Comparison of ENCODE assay signal across 9 cellular contexts in the genomic region with DNA sequence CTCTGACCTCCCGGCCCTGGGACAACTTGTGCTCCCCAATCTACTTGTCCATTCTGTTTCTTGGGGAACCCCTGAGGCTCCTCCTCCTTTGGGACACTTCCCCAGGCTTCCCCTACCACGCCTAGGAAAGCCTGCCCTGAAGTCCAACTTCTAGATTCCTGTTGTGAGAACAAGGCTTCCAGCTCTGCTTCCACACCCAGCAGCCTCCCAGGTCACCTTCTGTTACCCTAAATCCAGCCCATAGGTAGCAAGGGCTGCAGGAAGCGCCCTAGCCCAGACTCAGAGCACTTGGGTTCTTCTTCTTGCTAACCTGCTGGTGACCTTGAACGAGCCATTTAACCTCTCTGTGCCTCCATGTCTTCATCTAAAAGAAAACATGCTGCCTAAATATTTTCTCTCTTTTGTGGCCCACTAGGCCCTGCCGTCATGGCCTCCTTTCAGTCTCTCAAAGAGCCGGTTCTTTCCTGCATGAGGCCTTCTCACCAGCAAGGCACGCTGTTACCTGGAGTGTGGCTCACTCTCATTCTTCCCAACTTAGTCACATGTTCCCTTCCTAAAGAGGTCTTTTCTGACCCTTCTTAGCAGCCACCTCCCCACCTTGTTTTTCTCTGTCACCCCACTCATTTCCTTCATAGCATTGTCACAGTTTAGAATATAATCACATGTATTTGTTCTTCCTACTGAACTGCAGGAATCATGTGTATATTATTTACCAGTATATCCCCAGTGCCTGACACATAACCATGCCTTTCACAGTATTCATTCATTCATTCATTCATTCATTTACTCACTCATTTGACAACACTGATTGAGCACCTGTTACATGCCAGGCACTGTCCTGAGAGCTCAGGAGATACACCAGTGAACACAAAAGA. TPM values are rescaled to one million over a fixed set of nuclear protein-coding genes. Genes with fewer than 3 reads are reported as not detected.
DNase-seq lines count a peak whose midpoint lies in the region; ATAC-seq and TF ChIP-seq lines count a peak whose summit lies in the region.
"Had no signal": no experiment of that assay in that cellular context is flagged by ENCODE, and none has a peak within 500 bp of the region (broad histone marks: within the 10 kb centered on the region; RNA-seq: fewer than 3 reads in every experiment).

No MANE protein-coding gene starts in this region.

- H3K27ac ChIP-seq in H9 (ENCODE audit: insufficient read length, low read depth, low read length) (no peak overlapping the region), gastroesophageal sphincter (peak overlapping the region; percentile 63 to 98 (median 96)), skin epidermis (peak overlapping the region in 20 of 21 experiments; percentile 88 to 99 (median 96))

- H2BK15ac ChIP-seq in H9 (ENCODE audit: low read depth, low read length) = no peak overlapping the region

- H3K79me2 ChIP-seq in H9 (ENCODE audit: insufficient read depth, low read length) = no peaks in the 10 kb centered on the region

- no peak overlapping the region for H2BK5ac ChIP-seq in H9 (ENCODE audit: insufficient read length, low read length)

- no peak overlapping the region for H2BK12ac ChIP-seq in H9 (ENCODE audit: insufficient read length, low read depth, low read length)

- ATAC-seq in gastroesophageal sphincter = no peak
- no peak for ATAC-seq in GM19452 (IDR thresholded peaks at IDR 0.05; ENCODE audit: unreplicated experiment)

- no peak overlapping the region for H2BK120ac ChIP-seq in H9 (ENCODE audit: low read depth, low read length, poor library complexity, severe bottlenecking)

- H3K4ac ChIP-seq in H9 (ENCODE audit: low read depth, low read length) = no peak overlapping the region

- peaks cover 25% of the 10 kb centered on the region; the same call in 1 of the 2 replicates for H3K27me3 ChIP-seq in H9 (ENCODE audit: insufficient read depth, low read length)
- H3K27me3 ChIP-seq in gastroesophageal sphincter = no peaks in the 10 kb centered on the region

- H3K4me1 ChIP-seq in H9 (ENCODE audit: insufficient read depth, low read length) (peaks cover 8% of the 10 kb centered on the region; the same call in 1 of the 2 replicates), gastroesophageal sphincter (peaks cover 10 to 73% (median 45%) of the 10 kb centered on the region in 3 donors)

- peaks cover 0 to 19% of the 10 kb centered on the region in 2 donors for H3K36me3 ChIP-seq in gastroesophageal sphincter

- H3T11ph ChIP-seq in H9 (ENCODE audit: low read length) = no peak overlapping the region

- H4K20me1 ChIP-seq in H9 (ENCODE audit: control insufficient read depth, insufficient read depth, insufficient read length) = no peaks in the 10 kb centered on the region

- peaks cover 72% of the 10 kb centered on the region for H3K27me3 Mint-ChIP-seq in H9 (ENCODE audit: low read depth)
- H3K27me3 Mint-ChIP-seq in activated CD4-positive, alpha-beta T cell treated with anti-CD3 and anti-CD28 coated beads, Interleukin-2, amount 10 ng/mL, durations not matched to agents 24 days and 14 days = peaks cover 2% of the 10 kb centered on the region

- H4K91ac ChIP-seq in H9 (ENCODE audit: insufficient read length, low read depth, low read length) = no peak overlapping the region

- H2AK5ac ChIP-seq in H9 (ENCODE audit: insufficient read length, low read length) = no peak overlapping the region

- peak overlapping the region; percentile 48 for H3K4me2 ChIP-seq in H9 (ENCODE audit: insufficient read depth, insufficient read length, low read length)

- peaks cover 0 to 6% (median under 1%) of the 10 kb centered on the region in 3 experiments; a peak in 3 of 7 replicates for H3K36me3 Mint-ChIP-seq in H9 (ENCODE audit: insufficient read depth in 1 of 3, low read depth in 3 of 3)
- H3K36me3 Mint-ChIP-seq in activated CD4-positive, alpha-beta T cell treated with anti-CD3 and anti-CD28 coated beads, Interleukin-2, amount 10 ng/mL, durations not matched to agents 24 days and 14 days (ENCODE audit: low read depth) = peaks cover 20% of the 10 kb centered on the region

- no peak for TF ChIP-seq EP300 in gastroesophageal sphincter (IDR thresholded peaks at IDR 0.05)

- H3K9me3 ChIP-seq in H9 (ENCODE audit: control insufficient read depth, low read depth, low read length) (no peaks in the 10 kb centered on the region), gastroesophageal sphincter (no peaks in the 10 kb centered on the region)

- no peak overlapping the region for H3K14ac ChIP-seq in H9 (ENCODE audit: insufficient read depth, low read length)

- H2AFZ ChIP-seq in H9 (ENCODE audit: low read length) = no peak overlapping the region

- no peaks in the 10 kb centered on the region for H3K79me1 ChIP-seq in H9 (ENCODE audit: insufficient read depth, low read depth, low read length, poor library complexity, severe bottlenecking)

- DNase-seq in H9 = no peak
- peak; percentile 74 for DNase-seq in activated CD4-positive, alpha-beta T cell treated with anti-CD3 and anti-CD28 coated beads, Interleukin-2, amount 10 ng/mL, durations not matched to agents 24 days and 14 days
- no peak for DNase-seq in GM19238 (ENCODE audit: insufficient read length, low spot score)
- no peak for DNase-seq in NCI-H1417 treated with DMSO at 0.1 percent for 48 hours (lab: John Stamatoyannopoulos, UW)
- no peak for DNase-seq in NCI-H748 treated with DMSO at 0.1 percent for 48 hours (lab: John Stamatoyannopoulos, UW)

- H3K23ac ChIP-seq in H9 (ENCODE audit: insufficient read length, low read depth, low read length) = no peak overlapping the region

- H3K9me3 Mint-ChIP-seq in H9 = no peaks in the 10 kb centered on the region
- no peaks in the 10 kb centered on the region for H3K9me3 Mint-ChIP-seq in activated CD4-positive, alpha-beta T cell treated with anti-CD3 and anti-CD28 coated beads, Interleukin-2, amount 10 ng/mL, durations not matched to agents 24 days and 14 days

- H3K27ac Mint-ChIP-seq in H9 = peak overlapping the region in 1 of 3 experiments; percentile 50; a peak in 1 of 7 replicates
- H3K27ac Mint-ChIP-seq in activated CD4-positive, alpha-beta T cell treated with anti-CD3 and anti-CD28 coated beads, Interleukin-2, amount 10 ng/mL, durations not matched to agents 24 days and 14 days = peak overlapping the region; percentile 87

- H3K4me3 Mint-ChIP-seq in H9 = peak overlapping the region; percentile 80 to 86
- H3K4me3 Mint-ChIP-seq in activated CD4-positive, alpha-beta T cell treated with anti-CD3 and anti-CD28 coated beads, Interleukin-2, amount 10 ng/mL, durations not matched to agents 24 days and 14 days = peak overlapping the region; percentile 96

- H3K18ac ChIP-seq in H9 (ENCODE audit: insufficient read length, low read depth, low read length) = no peak overlapping the region

- TF ChIP-seq CTCF in H9 (conservative IDR thresholded peaks at IDR 0.05) = no peak
- no peak for TF ChIP-seq CTCF in gastroesophageal sphincter (IDR thresholded peaks at IDR 0.05)

- no peak for TF ChIP-seq POLR2A in gastroesophageal sphincter (IDR thresholded peaks at IDR 0.05)

- H3K4me3 ChIP-seq in gastroesophageal sphincter = peak overlapping the region; percentile 51 to 94
- peak overlapping the region; percentile 55 to 86 (median 77) for H3K4me3 ChIP-seq in skin epidermis

- no peak overlapping the region for H3K56ac ChIP-seq in H9 (ENCODE audit: insufficient read length, low read depth, low read length)

- peaks cover 34 to 44% of the 10 kb centered on the region in 2 experiments for H3K4me1 Mint-ChIP-seq in H9
- H3K4me1 Mint-ChIP-seq in activated CD4-positive, alpha-beta T cell treated with anti-CD3 and anti-CD28 coated beads, Interleukin-2, amount 10 ng/mL, durations not matched to agents 24 days and 14 days = peaks cover 68% of the 10 kb centered on the region

- no CpG with 5 or more reads among the region's 7 CpGs for WGBS in H9 (ENCODE audit: extremely low coverage, insufficient read length, low lambda C conversion rate)
- 27 to 30% methylated on average over 6 of the region's 7 CpGs for WGBS in gastroesophageal sphincter (ENCODE audit: low coverage in 1 of 2), 2 donors

- no peak overlapping the region for H4K8ac ChIP-seq in H9 (replicated peaks; ENCODE audit: insufficient read length, low read depth, low read length)

- no peak overlapping the region for H2BK20ac ChIP-seq in H9 (ENCODE audit: low read depth, low read length, poor library complexity, severe bottlenecking)

- intact Hi-C loops in activated CD4-positive, alpha-beta T cell treated with anti-CD3 and anti-CD28 coated beads, Interleukin-2, amount 10 ng/mL, durations not matched to agents 24 days and 14 days (cut with micrococcal nuclease) = loop anchor here (10.0 kb wide), 1 partner anchor 999 kb away; a partner anchor contains a TSS

- no peak overlapping the region for H4K5ac ChIP-seq in H9 (ENCODE audit: insufficient read length, low read depth, low read length)

- peaks cover 6% of the 10 kb centered on the region for H3K23me2 ChIP-seq in H9 (ENCODE audit: insufficient read length, low read depth, low read length, poor library complexity, severe bottlenecking)

- H3K9ac ChIP-seq in H9 (ENCODE audit: extremely low read depth, insufficient read length, low read length) = no peak overlapping the region

RNA-seq across cellular contexts. Expression of a gene that starts 1.4 kb away (rescaled TPM):
- total RNA-seq in H9 (2021) = 31.3 and 32.2 TPM in 2 replicates
- total RNA-seq in activated CD4-positive, alpha-beta T cell treated with anti-CD3 and anti-CD28 coated beads, Interleukin-2, amount 10 ng/mL, durations not matched to agents 24 days and 14 days = 69.6 and 73.1 TPM in 2 replicates
- 100 to 1,000 TPM; 140 to 174 (median 149) TPM for total RNA-seq in gastroesophageal sphincter

RNA-seq across cellular contexts. Expression of a gene that starts 48.3 kb away (rescaled TPM):
- total RNA-seq in H9 (2021) = not detected in 2 replicates
- total RNA-seq in activated CD4-positive, alpha-beta T cell treated with anti-CD3 and anti-CD28 coated beads, Interleukin-2, amount 10 ng/mL, durations not matched to agents 24 days and 14 days = not detected in 2 replicates
- under 1 TPM in 1 of 4 donors, not detected in 3; 0.45 TPM for total RNA-seq in gastroesophageal sphincter
- total RNA-seq: SK-MEL-5 had no signal
